8 cellular contexts compared by ENCODE assay signal in genomic region chr5:122845253-122846050, GRCh38. TPM values are rescaled to one million over a fixed set of nuclear protein-coding genes. Genes with fewer than 3 reads are reported as not detected.
DNase-seq lines count a peak whose midpoint lies in the region; ATAC-seq and TF ChIP-seq lines count a peak whose summit lies in the region.

A gene with protein sequence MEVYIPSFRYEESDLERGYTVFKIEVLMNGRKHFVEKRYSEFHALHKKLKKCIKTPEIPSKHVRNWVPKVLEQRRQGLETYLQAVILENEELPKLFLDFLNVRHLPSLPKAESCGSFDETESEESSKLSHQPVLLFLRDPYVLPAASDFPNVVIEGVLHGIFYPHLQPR (plus strand): TSS chr5:122845613. CDS start chr5:122845634, 21 bp downstream.

- POLR2A ChIA-PET in WTC11 (lab: Charles Lee) = interaction anchor here (0.5 to 2.0 kb wide), 3 partner anchors 14 to 1759 kb away, joined by 3 to 7 read pairs (median 5); partner anchors contain the start of gene SNX2

- DNase-seq in NCI-H1436 (lab: John Stamatoyannopoulos, UW) (peak; percentile 58), NCI-H1436 treated with DMSO at 0.1 percent for 48 hours (lab: John Stamatoyannopoulos, UW) (no peak), NCI-H1930 (lab: John Stamatoyannopoulos, UW) (peak; percentile 6 to 49), WTC11 (ENCODE audit: low spot score) (peak; percentile 84), inferior parietal cortex (ENCODE audit: extremely low spot score) (peak; percentile 81), smooth muscle cell of the brain vasculature (ENCODE audit: low read depth, low spot score) (peak; percentile 24)
- peak; percentile 72 for DNase-seq in central memory CD4-positive, alpha-beta T cell

- CTCF ChIA-PET in WTC11 (lab: Charles Lee) = interaction anchor here (1.6 to 1.7 kb wide), 2 partner anchors 141 to 329 kb away, joined by 4 to 6 read pairs; no protein-coding TSS in a partner anchor

- peaks cover 4% of the 10 kb centered on the region; the same call in 1 of the 2 replicates for H3K9me3 Mint-ChIP-seq in WTC11

- no peak for TF ChIP-seq CTCF in WTC11 (IDR thresholded peaks at IDR 0.05)

- peak within 1 kb of the TSS; percentile 96 for H3K27ac Mint-ChIP-seq in WTC11

- peak within 1 kb of the TSS; percentile 85 for H3K4me3 Mint-ChIP-seq in WTC11

- no peaks in the 10 kb centered on the region for H3K36me3 Mint-ChIP-seq in WTC11

- peaks cover 18% of the 10 kb centered on the region for H3K27me3 Mint-ChIP-seq in WTC11 (ENCODE audit: low read depth)

- H3K4me1 Mint-ChIP-seq in WTC11 = peaks cover 36% of the 10 kb centered on the region

- ATAC-seq in HG02840 (IDR thresholded peaks at IDR 0.05; ENCODE audit: low FRiP score, unreplicated experiment) = peak; percentile 84
- ATAC-seq in WTC11 = peak; percentile 85

TF ChIP-seq in WTC11, 78 proteins besides CTCF, POLR2A, EP300 and RAD21:
- TF ChIP-seq CBFB (CRISPR knock-in tag; IDR thresholded peaks at IDR 0.05; ENCODE audit: low read depth) (no peak), ETV6 (CRISPR knock-in tag; IDR thresholded peaks at IDR 0.05) (peak; percentile 20; the same call in 1 of the 2 replicates), FOXP1 (CRISPR knock-in tag; IDR thresholded peaks at IDR 0.05; ENCODE audit: borderline replicate concordance) (peak; percentile 69; the same call in 1 of the 2 replicates), USF2 (CRISPR knock-in tag; IDR thresholded peaks at IDR 0.05) (0 out of 2 replicates have a peak, but pooled peaks have one; percentile 30), SP1 (CRISPR knock-in tag; conservative IDR thresholded peaks at IDR 0.05) (peak; percentile 65), FOXJ3 (CRISPR knock-in tag; IDR thresholded peaks at IDR 0.05; ENCODE audit: borderline replicate concordance) (no peak), MYBL2 (CRISPR knock-in tag; IDR thresholded peaks at IDR 0.05) (peak; percentile 61)
- TF ChIP-seq, protein P1, sequence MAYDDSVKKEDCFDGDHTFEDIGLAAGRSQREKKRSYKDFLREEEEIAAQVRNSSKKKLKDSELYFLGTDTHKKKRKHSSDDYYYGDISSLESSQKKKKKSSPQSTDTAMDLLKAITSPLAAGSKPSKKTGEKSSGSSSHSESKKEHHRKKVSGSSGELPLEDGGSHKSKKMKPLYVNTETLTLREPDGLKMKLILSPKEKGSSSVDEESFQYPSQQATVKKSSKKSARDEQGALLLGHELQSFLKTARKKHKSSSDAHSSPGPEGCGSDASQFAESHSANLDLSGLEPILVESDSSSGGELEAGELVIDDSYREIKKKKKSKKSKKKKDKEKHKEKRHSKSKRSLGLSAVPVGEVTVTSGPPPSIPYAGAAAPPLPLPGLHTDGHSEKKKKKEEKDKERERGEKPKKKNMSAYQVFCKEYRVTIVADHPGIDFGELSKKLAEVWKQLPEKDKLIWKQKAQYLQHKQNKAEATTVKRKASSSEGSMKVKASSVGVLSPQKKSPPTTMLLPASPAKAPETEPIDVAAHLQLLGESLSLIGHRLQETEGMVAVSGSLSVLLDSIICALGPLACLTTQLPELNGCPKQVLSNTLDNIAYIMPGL (CRISPR knock-in tag; IDR thresholded peaks at IDR 0.05) = peak; percentile 83
- TF ChIP-seq, protein P2, sequence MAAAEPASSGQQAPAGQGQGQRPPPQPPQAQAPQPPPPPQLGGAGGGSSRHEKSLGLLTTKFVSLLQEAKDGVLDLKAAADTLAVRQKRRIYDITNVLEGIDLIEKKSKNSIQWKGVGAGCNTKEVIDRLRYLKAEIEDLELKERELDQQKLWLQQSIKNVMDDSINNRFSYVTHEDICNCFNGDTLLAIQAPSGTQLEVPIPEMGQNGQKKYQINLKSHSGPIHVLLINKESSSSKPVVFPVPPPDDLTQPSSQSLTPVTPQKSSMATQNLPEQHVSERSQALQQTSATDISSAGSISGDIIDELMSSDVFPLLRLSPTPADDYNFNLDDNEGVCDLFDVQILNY (CRISPR knock-in tag; IDR thresholded peaks at IDR 0.05) = peak; percentile 46; the same call in 1 of the 2 replicates
- TF ChIP-seq, protein P3, sequence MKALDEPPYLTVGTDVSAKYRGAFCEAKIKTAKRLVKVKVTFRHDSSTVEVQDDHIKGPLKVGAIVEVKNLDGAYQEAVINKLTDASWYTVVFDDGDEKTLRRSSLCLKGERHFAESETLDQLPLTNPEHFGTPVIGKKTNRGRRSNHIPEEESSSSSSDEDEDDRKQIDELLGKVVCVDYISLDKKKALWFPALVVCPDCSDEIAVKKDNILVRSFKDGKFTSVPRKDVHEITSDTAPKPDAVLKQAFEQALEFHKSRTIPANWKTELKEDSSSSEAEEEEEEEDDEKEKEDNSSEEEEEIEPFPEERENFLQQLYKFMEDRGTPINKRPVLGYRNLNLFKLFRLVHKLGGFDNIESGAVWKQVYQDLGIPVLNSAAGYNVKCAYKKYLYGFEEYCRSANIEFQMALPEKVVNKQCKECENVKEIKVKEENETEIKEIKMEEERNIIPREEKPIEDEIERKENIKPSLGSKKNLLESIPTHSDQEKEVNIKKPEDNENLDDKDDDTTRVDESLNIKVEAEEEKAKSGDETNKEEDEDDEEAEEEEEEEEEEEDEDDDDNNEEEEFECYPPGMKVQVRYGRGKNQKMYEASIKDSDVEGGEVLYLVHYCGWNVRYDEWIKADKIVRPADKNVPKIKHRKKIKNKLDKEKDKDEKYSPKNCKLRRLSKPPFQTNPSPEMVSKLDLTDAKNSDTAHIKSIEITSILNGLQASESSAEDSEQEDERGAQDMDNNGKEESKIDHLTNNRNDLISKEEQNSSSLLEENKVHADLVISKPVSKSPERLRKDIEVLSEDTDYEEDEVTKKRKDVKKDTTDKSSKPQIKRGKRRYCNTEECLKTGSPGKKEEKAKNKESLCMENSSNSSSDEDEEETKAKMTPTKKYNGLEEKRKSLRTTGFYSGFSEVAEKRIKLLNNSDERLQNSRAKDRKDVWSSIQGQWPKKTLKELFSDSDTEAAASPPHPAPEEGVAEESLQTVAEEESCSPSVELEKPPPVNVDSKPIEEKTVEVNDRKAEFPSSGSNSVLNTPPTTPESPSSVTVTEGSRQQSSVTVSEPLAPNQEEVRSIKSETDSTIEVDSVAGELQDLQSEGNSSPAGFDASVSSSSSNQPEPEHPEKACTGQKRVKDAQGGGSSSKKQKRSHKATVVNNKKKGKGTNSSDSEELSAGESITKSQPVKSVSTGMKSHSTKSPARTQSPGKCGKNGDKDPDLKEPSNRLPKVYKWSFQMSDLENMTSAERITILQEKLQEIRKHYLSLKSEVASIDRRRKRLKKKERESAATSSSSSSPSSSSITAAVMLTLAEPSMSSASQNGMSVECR (CRISPR knock-in tag; IDR thresholded peaks at IDR 0.05; ENCODE audit: borderline replicate concordance) = 0 out of 2 replicates have a peak, but pooled peaks have one; percentile 6
- TF ChIP-seq, protein P4, sequence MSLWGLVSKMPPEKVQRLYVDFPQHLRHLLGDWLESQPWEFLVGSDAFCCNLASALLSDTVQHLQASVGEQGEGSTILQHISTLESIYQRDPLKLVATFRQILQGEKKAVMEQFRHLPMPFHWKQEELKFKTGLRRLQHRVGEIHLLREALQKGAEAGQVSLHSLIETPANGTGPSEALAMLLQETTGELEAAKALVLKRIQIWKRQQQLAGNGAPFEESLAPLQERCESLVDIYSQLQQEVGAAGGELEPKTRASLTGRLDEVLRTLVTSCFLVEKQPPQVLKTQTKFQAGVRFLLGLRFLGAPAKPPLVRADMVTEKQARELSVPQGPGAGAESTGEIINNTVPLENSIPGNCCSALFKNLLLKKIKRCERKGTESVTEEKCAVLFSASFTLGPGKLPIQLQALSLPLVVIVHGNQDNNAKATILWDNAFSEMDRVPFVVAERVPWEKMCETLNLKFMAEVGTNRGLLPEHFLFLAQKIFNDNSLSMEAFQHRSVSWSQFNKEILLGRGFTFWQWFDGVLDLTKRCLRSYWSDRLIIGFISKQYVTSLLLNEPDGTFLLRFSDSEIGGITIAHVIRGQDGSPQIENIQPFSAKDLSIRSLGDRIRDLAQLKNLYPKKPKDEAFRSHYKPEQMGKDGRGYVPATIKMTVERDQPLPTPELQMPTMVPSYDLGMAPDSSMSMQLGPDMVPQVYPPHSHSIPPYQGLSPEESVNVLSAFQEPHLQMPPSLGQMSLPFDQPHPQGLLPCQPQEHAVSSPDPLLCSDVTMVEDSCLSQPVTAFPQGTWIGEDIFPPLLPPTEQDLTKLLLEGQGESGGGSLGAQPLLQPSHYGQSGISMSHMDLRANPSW (CRISPR knock-in tag; conservative IDR thresholded peaks at IDR 0.05; ENCODE audit: low read depth) = no peak

RNA-seq across cellular contexts. Expression of the gene that starts here (rescaled TPM):
- 14.0 to 15.8 TPM (median 15.5 TPM) in 3 replicates for total RNA-seq in WTC11 (2021)
